Comparison of ENCODE assay signal across 19 cellular contexts in genomic region chr14:64799555-64799954, GRCh38.
A peak's percentile ranks its signal among the peaks of the same experiment; 100 is the strongest.
DNase-seq lines count a peak whose midpoint lies in the region; ATAC-seq and TF ChIP-seq lines count a peak whose summit lies in the region.
"Had no signal": no experiment of that assay in that cellular context is flagged by ENCODE, and none has a peak within 500 bp of the region (broad histone marks: within the 10 kb centered on the region; RNA-seq: fewer than 3 reads in every experiment).

No MANE protein-coding gene starts in this region.

- H3K9me3 ChIP-seq in HCT116 (ENCODE audit: control insufficient read depth in 1 of 2, insufficient read depth in 1 of 2, low read depth in 1 of 2, low read length in 2 of 2) (no peaks in the 10 kb centered on the region), neuronal stem cell (replicated peaks in 1 of 2; ENCODE audit: control insufficient read depth in 2 of 2, insufficient read depth in 1 of 2, low read depth in 1 of 2, low read length in 2 of 2) (no peaks in the 10 kb centered on the region)
- H3K9me3 ChIP-seq: BLaER1, Caco-2 had no signal

- no peak for DNase-seq in HCT116 (ENCODE audit: low read depth, low spot score)
- DNase-seq in chondrocyte (ENCODE audit: low spot score), result peak; percentile 64
- DNase-seq in neuronal stem cell (ENCODE audit: low spot score), result no peak
- no peak for DNase-seq in activated CD4-positive, alpha-beta T cell treated with anti-CD3 and anti-CD28 coated beads, Interleukin-2, amount 50 U/mL, for 4 hours
- DNase-seq in DMS153 (lab: John Stamatoyannopoulos, UW), result no peak
- DNase-seq: CD8-positive, alpha-beta T cell; DMS79; GDM1 had no signal

- POLR2A ChIA-PET in HCT116 (lab: Charles Lee), result no interaction called here

- CTCF ChIA-PET in HCT116 (lab: Charles Lee), result interaction anchor here (0.6 to 4.5 kb wide), 16 partner anchors 8 to 120 kb away, joined by 3 to 45 read pairs (median 4); no protein-coding TSS in a partner anchor

- TF ChIP-seq RAD21 in HCT116 (IDR thresholded peaks at IDR 0.05; ENCODE audit: low read depth), result no peak

- H3K9ac ChIP-seq in HCT116 (ENCODE audit: low read length), result no peak overlapping the region
- H3K9ac ChIP-seq in neuronal stem cell (ENCODE audit: low read depth, low read length, poor library complexity), result no peak overlapping the region
- H3K9ac ChIP-seq: BLaER1, GM23248 had no signal

- H3K4me3 Mint-ChIP-seq in chondrocyte (ENCODE audit: unreplicated experiment), result no peak overlapping the region
- H3K4me3 Mint-ChIP-seq: B cell; CD4-positive, CD25-positive, alpha-beta regulatory T cell; CD8-positive, alpha-beta T cell; H9; HFFc6 had no signal

- no peak for TF ChIP-seq CTCF in HCT116 (IDR thresholded peaks at IDR 0.05 in 2 of 3, conservative IDR thresholded peaks at IDR 0.05 in 1 of 3; ENCODE audit: borderline replicate concordance in 1 of 3, insufficient read depth in 1 of 3, low read depth in 2 of 3, low read length in 2 of 3)
- TF ChIP-seq CTCF in chondrocyte (IDR thresholded peaks at IDR 0.05), result no peak

- BruUV-seq in HCT116 (replicated peaks; lab: Mats Ljungman, UMichigan), result no TSS peak

- ATAC-seq in HCT116 (no peak), HG02623 (IDR thresholded peaks at IDR 0.05; ENCODE audit: unreplicated experiment) (no peak)
- ATAC-seq: CD8-positive, alpha-beta T cell had no signal

- H3K4me3 ChIP-seq in HCT116 (replicated peaks in 1 of 2; ENCODE audit: low read depth in 1 of 2, low read length in 2 of 2) (no peak overlapping the region), neuronal stem cell (ENCODE audit: low read length in 2 of 2) (no peak overlapping the region)
- H3K4me3 ChIP-seq: BLaER1, GM12878, GM23248 had no signal

- H3K9me2 ChIP-seq in HCT116 (ENCODE audit: insufficient read depth), result no peaks in the 10 kb centered on the region

- no peak overlapping the region for H4K8ac ChIP-seq in neuronal stem cell (ENCODE audit: low read depth, low read length)

- H3K4me1 ChIP-seq in HCT116 (ENCODE audit: control insufficient read depth in 1 of 2, insufficient read depth in 2 of 2, low read length in 2 of 2), result peaks cover 6 to 10% of the 10 kb centered on the region in 2 experiments; a peak in 3 of 4 replicates
- peaks cover 0 to 1% of the 10 kb centered on the region in 2 donors for H3K4me1 ChIP-seq in neuronal stem cell (ENCODE audit: control insufficient read depth in 2 of 2, insufficient read depth in 1 of 2, low read depth in 1 of 2, low read length in 2 of 2)
- H3K4me1 ChIP-seq: BLaER1, Caco-2 had no signal

- no peak overlapping the region for H3K14ac ChIP-seq in neuronal stem cell (ENCODE audit: low read length)

- H3K27ac Mint-ChIP-seq in chondrocyte (ENCODE audit: unreplicated experiment), result no peak overlapping the region
- H3K27ac Mint-ChIP-seq: B cell; CD4-positive, CD25-positive, alpha-beta regulatory T cell; CD8-positive, alpha-beta T cell; H9 had no signal

- H2AK5ac ChIP-seq in neuronal stem cell (ENCODE audit: low read depth, low read length), result no peak overlapping the region

- H3K4me1 Mint-ChIP-seq in chondrocyte (ENCODE audit: low read depth), result peaks cover 4% of the 10 kb centered on the region
- H3K4me1 Mint-ChIP-seq: B cell; CD4-positive, CD25-positive, alpha-beta regulatory T cell had no signal

- no peak overlapping the region for H2BK5ac ChIP-seq in neuronal stem cell (ENCODE audit: low read length)

- H4K91ac ChIP-seq in neuronal stem cell (ENCODE audit: low read depth, low read length, poor library complexity), result no peak overlapping the region

- H3K18ac ChIP-seq in neuronal stem cell (ENCODE audit: low read length), result peak overlapping the region; percentile 40

- RAD21 ChIA-PET in HCT116 (lab: Charles Lee; ENCODE audit: low non-redundant PET in 1 of 2, low total read pairs in 2 of 2, uncharacterized antibody in 2 of 2, unreplicated experiment in 2 of 2), result interaction anchor here (1.6 to 3.4 kb wide), 2 partner anchors 92 kb away, joined by 7 to 13 read pairs; no protein-coding TSS in a partner anchor

- no peak overlapping the region for H3K4ac ChIP-seq in neuronal stem cell (ENCODE audit: low read length)

- H3K36me3 ChIP-seq in HCT116 (ENCODE audit: control insufficient read depth in 1 of 2, insufficient read depth in 2 of 2, low read length in 2 of 2), result no peaks in the 10 kb centered on the region
- H3K36me3 ChIP-seq in neuronal stem cell (replicated peaks in 1 of 2; ENCODE audit: control insufficient read depth in 2 of 2, insufficient read depth in 2 of 2, low read length in 2 of 2), result no peaks in the 10 kb centered on the region
- H3K36me3 ChIP-seq: BLaER1 had no signal

- no peaks in the 10 kb centered on the region for H3K27me3 ChIP-seq in HCT116 (ENCODE audit: insufficient read depth, low read length)
- H3K27me3 ChIP-seq in neuronal stem cell (ENCODE audit: control insufficient read depth in 3 of 3, insufficient read depth in 3 of 3, low read depth in 1 of 3, low read length in 3 of 3), result peaks cover 0 to 46% (median 0%) of the 10 kb centered on the region in 3 experiments
- H3K27me3 ChIP-seq: BLaER1 had no signal

- no peaks in the 10 kb centered on the region for H3K9me3 Mint-ChIP-seq in chondrocyte (ENCODE audit: low read depth)
- H3K9me3 Mint-ChIP-seq: CD4-positive, CD25-positive, alpha-beta regulatory T cell; CD8-positive, alpha-beta T cell; H9; HFFc6 had no signal

- no peaks in the 10 kb centered on the region for H3K79me2 ChIP-seq in HCT116 (ENCODE audit: insufficient read depth, low read length)

- H4K20me1 ChIP-seq in HCT116 (ENCODE audit: insufficient read depth), result no peaks in the 10 kb centered on the region
- H4K20me1 ChIP-seq: BLaER1 had no signal

- H3K79me1 ChIP-seq in neuronal stem cell (ENCODE audit: low read depth, low read length), result no peaks in the 10 kb centered on the region

- no CpG with 5 or more reads among the region's 10 CpGs for WGBS in neuronal stem cell (ENCODE audit: extremely low coverage in 2 of 2, insufficient read length in 2 of 2, insufficient replicate concordance in 1 of 2), 2 donors

- no peaks in the 10 kb centered on the region for H3K27me3 Mint-ChIP-seq in chondrocyte (ENCODE audit: low read depth)

- H2BK15ac ChIP-seq in neuronal stem cell (ENCODE audit: low read length), result no peak overlapping the region

- no peak overlapping the region for H2AFZ ChIP-seq in HCT116 (ENCODE audit: low read depth, low read length, poor library complexity, severe bottlenecking)
- H2AFZ ChIP-seq in neuronal stem cell (ENCODE audit: low read length), result no peak overlapping the region
- H2AFZ ChIP-seq: GM23248 had no signal

- 0 out of 2 replicates have a peak overlapping the region, but pooled peaks have one; percentile 17 for H3K4me2 ChIP-seq in HCT116 (ENCODE audit: low read length)
- no peak overlapping the region for H3K4me2 ChIP-seq in neuronal stem cell (ENCODE audit: insufficient read depth, low read length, poor library complexity, severe bottlenecking)
- H3K4me2 ChIP-seq: BLaER1 had no signal

- H3K36me3 Mint-ChIP-seq in chondrocyte (ENCODE audit: low read depth), result no peaks in the 10 kb centered on the region
- H3K36me3 Mint-ChIP-seq: CD4-positive, CD25-positive, alpha-beta regulatory T cell; CD8-positive, alpha-beta T cell had no signal

- no peak for TF ChIP-seq POLR2A in HCT116 (IDR thresholded peaks at IDR 0.05; ENCODE audit: borderline replicate concordance, extremely low read depth, insufficient read depth, insufficient read length)

- H2BK120ac ChIP-seq in neuronal stem cell (ENCODE audit: low read depth, low read length), result no peak overlapping the region

- H3K27ac ChIP-seq in HCT116 (ENCODE audit: low read depth, low read length) (no peak overlapping the region), neuronal stem cell (replicated peaks; ENCODE audit: low read length) (no peak overlapping the region)
- H3K27ac ChIP-seq: 22Rv1, BLaER1, C4-2B, GM23248 had no signal

- no peak overlapping the region for H2BK12ac ChIP-seq in neuronal stem cell (ENCODE audit: low read length)

- no peak overlapping the region for H3K23ac ChIP-seq in neuronal stem cell (ENCODE audit: low read depth, low read length, poor library complexity)

- intact Hi-C loops in HCT116 (cut with micrococcal nuclease), result no loop called here

TF ChIP-seq in HCT116, 20 proteins besides CTCF, POLR2A, EP300 and RAD21:
- TF ChIP-seq ZNF274 (IDR thresholded peaks at IDR 0.05; ENCODE audit: low read depth, low read length), result no peak
- TF ChIP-seq FOSL1 (IDR thresholded peaks at IDR 0.05; ENCODE audit: low read depth), result no peak
- no peak for TF ChIP-seq EZH2 (IDR thresholded peaks at IDR 0.05)
- TF ChIP-seq MAX (IDR thresholded peaks at IDR 0.05), result no peak
- no peak for TF ChIP-seq TCF7L2 (IDR thresholded peaks at IDR 0.05; ENCODE audit: borderline replicate concordance, extremely low read depth, insufficient read depth, insufficient read length)
- TF ChIP-seq JUND (IDR thresholded peaks at IDR 0.05), result no peak
- TF ChIP-seq ATF3 (IDR thresholded peaks at IDR 0.05), result no peak
- TF ChIP-seq ZFX (IDR thresholded peaks at IDR 0.05), result no peak
- TF ChIP-seq CEBPB (IDR thresholded peaks at IDR 0.05; ENCODE audit: low read depth), result no peak
- no peak for TF ChIP-seq ELF1 (IDR thresholded peaks at IDR 0.05; ENCODE audit: borderline replicate concordance, low read depth)
- TF ChIP-seq POLR2AphosphoS5 (IDR thresholded peaks at IDR 0.05; ENCODE audit: low read depth, low read length), result no peak
